In the genomic region with DNA sequence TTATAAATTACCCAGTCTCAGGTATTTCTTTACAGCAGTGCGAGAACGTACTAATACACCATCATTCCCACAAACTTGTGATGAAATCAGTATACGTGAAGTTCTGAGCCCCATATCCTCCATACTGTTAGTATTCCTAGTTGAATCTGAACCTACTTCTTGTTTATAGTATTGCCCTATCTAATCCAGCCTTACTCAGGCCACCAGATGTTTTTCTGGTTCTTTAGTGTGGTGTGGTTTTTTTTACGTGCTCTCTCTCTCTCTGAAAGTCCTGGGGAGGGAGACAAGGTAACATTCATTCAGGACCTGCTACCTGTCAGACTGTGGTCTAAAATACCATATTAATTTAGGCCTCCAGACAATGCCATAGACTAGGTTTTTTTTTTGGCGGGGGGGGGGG, we compare ENCODE assay signal across 19 cellular contexts.
"Had no signal": no experiment of that assay in that cellular context is flagged by ENCODE, and none has a peak within 500 bp of the region (broad histone marks: within the 10 kb centered on the region; RNA-seq: fewer than 3 reads in every experiment).

No MANE protein-coding gene starts in this region.

- H3K9me3 ChIP-seq: body of pancreas, upper lobe of right lung had no signal

- H3K27ac ChIP-seq: body of pancreas, gastroesophageal sphincter, lower lobe of right lung, upper lobe of right lung had no signal

- ATAC-seq: activated CD8-positive, alpha-beta T cell treated with anti-CD3 and anti-CD28 coated beads, Interleukin-2, amount 10 ng/mL, durations not matched to agents 7 days and 5 days; activated naive CD8-positive, alpha-beta T cell treated with anti-CD3 and anti-CD28 coated beads, Interleukin-2, amount 50 U/mL, for 24 hours; body of pancreas; effector memory CD8-positive, alpha-beta T cell; esophagus mucosa; gastroesophageal sphincter; lower lobe of right lung; sciatic nerve; upper lobe of right lung had no signal

- H3K36me3 ChIP-seq: gastroesophageal sphincter, lower lobe of right lung, upper lobe of right lung had no signal

- H3K4me1 ChIP-seq: body of pancreas, gastroesophageal sphincter, lower lobe of right lung, upper lobe of right lung had no signal

- H3K27me3 ChIP-seq: body of pancreas, gastroesophageal sphincter, upper lobe of right lung had no signal

- DNase-seq: activated CD4-positive, alpha-beta T cell treated with anti-CD3 and anti-CD28 coated beads for 1 hour; activated CD4-positive, alpha-beta T cell treated with anti-CD3 and anti-CD28 coated beads, Interleukin-2, amount 50 U/mL, for 1 hour; activated CD8-positive, alpha-beta T cell treated with anti-CD3 and anti-CD28 coated beads, Interleukin-2, amount 10 ng/mL, durations not matched to agents 7 days and 5 days; activated gamma-delta T cell; activated naive CD4-positive, alpha-beta T cell treated with anti-CD3 and anti-CD28 coated beads, Interleukin-2, amount 50 U/mL, for 16 hours; activated naive CD8-positive, alpha-beta T cell treated with anti-CD3 and anti-CD28 coated beads, Interleukin-2, amount 50 U/mL, for 24 hours; body of pancreas; effector memory CD8-positive, alpha-beta T cell; head of caudate nucleus; lower lobe of right lung; naive B cell; occipital lobe; stimulated activated CD4-positive, alpha-beta T cell treated with anti-CD3 and anti-CD28 coated beads, Interleukin-4, amount 100 ng/mL, for 24 hours; stimulated activated naive CD4-positive, alpha-beta T cell treated with Interleukin-2 at 50 U/mL for 16 hours; T-helper 1 cell; upper lobe of right lung had no signal

- H3K4me3 ChIP-seq: body of pancreas, gastroesophageal sphincter, lower lobe of right lung, upper lobe of right lung had no signal
